ENCODE assay signal across 8 cellular contexts in the genomic region with DNA sequence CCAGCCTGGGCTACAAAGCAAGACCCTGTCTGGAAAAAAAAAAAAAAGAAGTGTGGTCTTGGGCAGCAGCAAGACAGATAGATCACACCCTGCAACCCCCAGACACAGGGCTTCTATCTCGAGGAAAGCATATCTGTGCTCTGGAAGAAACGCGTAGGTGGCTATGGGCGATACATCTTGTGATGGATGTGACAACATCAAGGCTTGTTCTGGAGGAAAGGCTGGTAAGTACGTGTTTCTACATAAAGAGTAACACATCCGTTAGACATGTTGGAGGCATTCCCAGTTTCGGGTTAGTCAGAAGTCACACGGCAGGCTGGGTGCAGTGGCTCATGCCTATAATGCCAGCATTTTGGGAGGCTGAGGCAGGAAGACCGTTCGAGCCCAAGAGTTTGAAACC. TPM values are rescaled to one million over a fixed set of nuclear protein-coding genes. Genes with fewer than 3 reads are reported as not detected.
DNase-seq lines count a peak whose midpoint lies in the region; ATAC-seq and TF ChIP-seq lines count a peak whose summit lies in the region.

No MANE protein-coding gene starts in this region.

- H3K9me3 Mint-ChIP-seq in T-helper 2 cell treated with Interferon-gamma antibody and Interleukin-4, amounts not matched to agents 5 μg/mL and 100 μg/mL, for 36 hours = no peaks in the 10 kb centered on the region

- no peak overlapping the region for H3K4me3 ChIP-seq in epithelial cell of esophagus (ENCODE audit: low read length)

- ATAC-seq in GM19351 (IDR thresholded peaks at IDR 0.05; ENCODE audit: unreplicated experiment) = no peak

- H3K4me1 Mint-ChIP-seq in T-helper 2 cell treated with Interferon-gamma antibody and Interleukin-4, amounts not matched to agents 5 μg/mL and 100 μg/mL, for 36 hours (ENCODE audit: low read depth) = peaks cover 4% of the 10 kb centered on the region

- peak; percentile 0 for DNase-seq in DMS153 treated with DMSO at 0.1 percent for 48 hours (lab: John Stamatoyannopoulos, UW; ENCODE audit: unreplicated experiment)
- DNase-seq in DMS153 (lab: John Stamatoyannopoulos, UW) = no peak
- DNase-seq in T-helper 2 cell treated with Interferon-gamma antibody and Interleukin-4, amounts not matched to agents 5 μg/mL and 100 μg/mL, for 36 hours (ENCODE audit: low spot score) = peak; percentile 25
- peak; percentile 99 for DNase-seq in epithelial cell of esophagus (ENCODE audit: low read depth)
- DNase-seq in pulmonary artery endothelial cell (ENCODE audit: low read depth, low spot score) = peak; percentile 79
- DNase-seq in cerebellar nuclear complex (lab: John Stamatoyannopoulos, UW) = no peak
- DNase-seq in NCI-H1436 treated with DMSO at 0.1 percent for 48 hours (lab: John Stamatoyannopoulos, UW) = no peak

- no peak for TF ChIP-seq CTCF in epithelial cell of esophagus (IDR thresholded peaks at IDR 0.05; ENCODE audit: insufficient read depth, low read depth, low read length, missing control alignments)

- peak overlapping the region; percentile 46 for H3K4me3 Mint-ChIP-seq in T-helper 2 cell treated with Interferon-gamma antibody and Interleukin-4, amounts not matched to agents 5 μg/mL and 100 μg/mL, for 36 hours

- peaks cover 8% of the 10 kb centered on the region for H3K36me3 Mint-ChIP-seq in T-helper 2 cell treated with Interferon-gamma antibody and Interleukin-4, amounts not matched to agents 5 μg/mL and 100 μg/mL, for 36 hours (ENCODE audit: low read depth)

- H3K27me3 Mint-ChIP-seq in T-helper 2 cell treated with Interferon-gamma antibody and Interleukin-4, amounts not matched to agents 5 μg/mL and 100 μg/mL, for 36 hours (ENCODE audit: low read depth) = peaks cover 2% of the 10 kb centered on the region

- H3K27ac Mint-ChIP-seq in T-helper 2 cell treated with Interferon-gamma antibody and Interleukin-4, amounts not matched to agents 5 μg/mL and 100 μg/mL, for 36 hours = peak overlapping the region; percentile 10

RNA-seq across cellular contexts. Expression of gene DHDH, which starts 6.6 kb away (rescaled TPM):
- not detected in 2 replicates for total RNA-seq in pulmonary artery endothelial cell

RNA-seq across cellular contexts. Expression of gene NUCB1, which starts 26.8 kb away (rescaled TPM):
- 122 and 125 TPM in 2 replicates for total RNA-seq in pulmonary artery endothelial cell

RNA-seq across cellular contexts. Expression of gene BAX, which starts 27.8 kb away (rescaled TPM):
- 120 and 130 TPM in 2 replicates for total RNA-seq in pulmonary artery endothelial cell

RNA-seq across cellular contexts. Expression of gene TULP2, which starts 28.4 kb away (rescaled TPM):
- total RNA-seq in pulmonary artery endothelial cell = 0.07 TPM in 1 of 2 replicates, not detected in the other

RNA-seq across cellular contexts. Expression of gene FTL, which starts 38.2 kb away (rescaled TPM):
- total RNA-seq in pulmonary artery endothelial cell = 963 and 1,316 TPM in 2 replicates

Comparison
In these comparisons a context has a peak if more than half of its experiments do, and no peak if none do; other contexts are left out.
1. DNase-seq: peak in DMS153 treated with DMSO at 0.1 percent for 48 hours (single experiment), T-helper 2 cell treated with Interferon-gamma antibody and Interleukin-4, amounts not matched to agents 5 μg/mL and 100 μg/mL, for 36 hours (single experiment), epithelial cell of esophagus (single experiment) and pulmonary artery endothelial cell (single experiment); none in DMS153 (single experiment), cerebellar nuclear complex (0 of 2) and NCI-H1436 treated with DMSO at 0.1 percent for 48 hours (single experiment).